ENCODE assay signal across 24 cellular contexts in the genomic region with DNA sequence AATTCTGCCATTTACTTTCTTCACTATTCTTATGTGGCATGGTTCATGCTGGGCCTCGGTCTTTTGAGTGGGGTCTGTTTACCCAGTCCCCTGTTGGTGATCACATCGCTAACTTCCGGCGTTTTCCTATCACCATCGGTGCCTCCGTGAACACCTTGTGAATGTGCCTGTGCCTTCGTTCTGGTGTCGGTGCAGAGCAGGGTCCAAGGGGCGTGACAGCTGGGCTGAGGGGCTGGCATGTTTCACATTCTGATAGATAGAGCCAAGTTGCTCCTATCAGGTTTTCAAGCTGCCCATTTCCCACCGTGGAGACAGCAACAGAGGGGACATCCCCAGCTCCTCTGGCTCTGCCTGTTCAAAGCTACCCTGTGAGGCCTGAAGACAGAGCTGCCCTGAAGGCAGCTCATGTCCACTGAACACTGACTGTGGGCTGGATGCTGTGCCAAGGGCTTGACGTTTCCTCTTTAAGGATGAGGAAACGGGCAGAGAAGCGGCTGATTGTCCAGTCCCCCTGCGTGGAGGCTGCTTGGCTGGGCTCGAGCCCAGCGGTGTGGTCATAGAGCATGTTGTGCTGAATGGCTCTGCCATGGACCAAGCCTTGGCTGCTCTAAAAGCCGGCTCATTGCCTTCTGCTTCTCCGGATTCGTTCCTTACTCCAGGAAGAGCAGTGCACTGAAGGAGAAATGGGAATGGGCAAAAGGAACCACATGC. TPM values are rescaled to one million over a fixed set of nuclear protein-coding genes. Genes with fewer than 3 reads are reported as not detected.
DNase-seq lines count a peak whose midpoint lies in the region; ATAC-seq and TF ChIP-seq lines count a peak whose summit lies in the region.
"Had no signal": no experiment of that assay in that cellular context is flagged by ENCODE, and none has a peak within 500 bp of the region (broad histone marks: within the 10 kb centered on the region; RNA-seq: fewer than 3 reads in every experiment).

No MANE protein-coding gene starts in this region.

- no peak overlapping the region for H3K9ac ChIP-seq in liver (ENCODE audit: low read depth in 1 of 2, low read length in 2 of 2)

- CTCF ChIA-PET in activated CD8-positive, alpha-beta T cell treated with anti-CD3 and anti-CD28 coated beads for 36 hours (lab: Charles Lee): no interaction called here
- CTCF ChIA-PET in activated CD8-positive, alpha-beta T cell treated with anti-CD3 and anti-CD28 coated beads, Interleukin-2, amount 10 ng/mL, durations not matched to agents 7 days and 5 days (lab: Charles Lee): no interaction called here

- no peak for TF ChIP-seq CTCF in activated CD8-positive, alpha-beta T cell treated with anti-CD3 and anti-CD28 coated beads for 36 hours (IDR thresholded peaks at IDR 0.05)
- TF ChIP-seq CTCF in liver (IDR thresholded peaks at IDR 0.05; ENCODE audit: low read depth, low read length, missing input control): no peak

- TF ChIP-seq RAD21 in liver (IDR thresholded peaks at IDR 0.05): no peak

- no peaks in the 10 kb centered on the region for H3K27me3 ChIP-seq in liver (ENCODE audit: control insufficient read depth in 4 of 4, insufficient read depth in 4 of 4, low read length in 3 of 4)
- H3K27me3 ChIP-seq: upper lobe of left lung had no signal

- 59% methylated on average over 19 of the region's 19 CpGs for WGBS in liver

- no peak for DNase-seq in activated CD8-positive, alpha-beta T cell treated with anti-CD3 and anti-CD28 coated beads for 36 hours
- no peak for DNase-seq in activated CD8-positive, alpha-beta T cell treated with anti-CD3 and anti-CD28 coated beads, Interleukin-2, amount 10 ng/mL, durations not matched to agents 7 days and 5 days
- peak in 42 of 58 donors; percentile 5 to 71 (median 30) for DNase-seq in anterior cingulate cortex (lab: John Stamatoyannopoulos, UW)
- DNase-seq in stimulated activated effector memory CD8-positive, alpha-beta T cell treated with anti-CD3 and anti-CD28 coated beads, Interleukin-12 subunit alpha, Interleukin-12 subunit beta, amount 100 ng/mL, for 72 hours (ENCODE audit: low spot score in 2 of 2): no peak
- no peak for DNase-seq in middle frontal gyrus (ENCODE audit: extremely low spot score, low spot score)
- no peak for DNase-seq in AG20443 (ENCODE audit: low spot score)
- no peak for DNase-seq in NCI-H1105 treated with DMSO at 0.1 percent for 48 hours (lab: John Stamatoyannopoulos, UW)
- DNase-seq: 8988T, activated gamma-delta T cell treated with Interleukin-2 at 50 U/mL for 16 hours, AML-193, COR-L47, glutamatergic neuron, left cardiac atrium, natural killer cell, NCI-H446, NCI-H82, upper lobe of left lung had no signal

- H3K36me3 ChIP-seq in liver (ENCODE audit: control insufficient read depth in 4 of 4, insufficient read depth in 3 of 4, low read depth in 1 of 4, low read length in 3 of 4): peaks cover 7 to 51% (median 32%) of the 10 kb centered on the region in 4 donors

- intact Hi-C loops in activated CD8-positive, alpha-beta T cell treated with anti-CD3 and anti-CD28 coated beads for 36 hours (cut with micrococcal nuclease): no loop called here

- no peak overlapping the region for H3K4me3 Mint-ChIP-seq in activated CD8-positive, alpha-beta T cell treated with anti-CD3 and anti-CD28 coated beads for 36 hours
- no peak overlapping the region for H3K4me3 Mint-ChIP-seq in activated CD8-positive, alpha-beta T cell treated with anti-CD3 and anti-CD28 coated beads, Interleukin-2, amount 10 ng/mL, durations not matched to agents 7 days and 5 days
- H3K4me3 Mint-ChIP-seq in stimulated activated effector memory CD8-positive, alpha-beta T cell treated with anti-CD3 and anti-CD28 coated beads, Interleukin-12 subunit alpha, Interleukin-12 subunit beta, amount 100 ng/mL, for 72 hours: no peak overlapping the region
- H3K4me3 Mint-ChIP-seq: dendritic cell treated with granulocyte-macrophage colony-stimulating factor and Interleukin-4, amounts not matched to agents 40 ng/mL and 50 ng/mL, for 4 days; GM23338; natural killer cell; WTC11 had no signal

- no peak for ATAC-seq in activated CD8-positive, alpha-beta T cell treated with anti-CD3 and anti-CD28 coated beads for 36 hours
- no peak for ATAC-seq in activated CD8-positive, alpha-beta T cell treated with anti-CD3 and anti-CD28 coated beads, Interleukin-2, amount 10 ng/mL, durations not matched to agents 7 days and 5 days
- no peak for ATAC-seq in stimulated activated effector memory CD8-positive, alpha-beta T cell treated with anti-CD3 and anti-CD28 coated beads, Interleukin-12 subunit alpha, Interleukin-12 subunit beta, amount 100 ng/mL, for 72 hours
- ATAC-seq: GM23338, natural killer cell, WTC11 had no signal

- POLR2A ChIA-PET in activated CD8-positive, alpha-beta T cell treated with anti-CD3 and anti-CD28 coated beads for 36 hours (lab: Charles Lee): no interaction called here
- POLR2A ChIA-PET in activated CD8-positive, alpha-beta T cell treated with anti-CD3 and anti-CD28 coated beads, Interleukin-2, amount 10 ng/mL, durations not matched to agents 7 days and 5 days (lab: Charles Lee): no interaction called here

- no peak overlapping the region for H3K4me3 ChIP-seq in liver (ENCODE audit: low read depth in 1 of 3, low read length in 3 of 3)
- H3K4me3 ChIP-seq: GM23338, upper lobe of left lung had no signal

- H3K4me1 Mint-ChIP-seq in activated CD8-positive, alpha-beta T cell treated with anti-CD3 and anti-CD28 coated beads for 36 hours (ENCODE audit: low read depth): no peaks in the 10 kb centered on the region
- H3K4me1 Mint-ChIP-seq in activated CD8-positive, alpha-beta T cell treated with anti-CD3 and anti-CD28 coated beads, Interleukin-2, amount 10 ng/mL, durations not matched to agents 7 days and 5 days (ENCODE audit: low read depth): no peaks in the 10 kb centered on the region
- H3K4me1 Mint-ChIP-seq in stimulated activated effector memory CD8-positive, alpha-beta T cell treated with anti-CD3 and anti-CD28 coated beads, Interleukin-12 subunit alpha, Interleukin-12 subunit beta, amount 100 ng/mL, for 72 hours: no peaks in the 10 kb centered on the region
- H3K4me1 Mint-ChIP-seq: GM23338, natural killer cell, WTC11 had no signal

- H3K9me3 Mint-ChIP-seq in activated CD8-positive, alpha-beta T cell treated with anti-CD3 and anti-CD28 coated beads for 36 hours: no peaks in the 10 kb centered on the region
- no peaks in the 10 kb centered on the region for H3K9me3 Mint-ChIP-seq in activated CD8-positive, alpha-beta T cell treated with anti-CD3 and anti-CD28 coated beads, Interleukin-2, amount 10 ng/mL, durations not matched to agents 7 days and 5 days (ENCODE audit: insufficient read depth)
- no peaks in the 10 kb centered on the region for H3K9me3 Mint-ChIP-seq in stimulated activated effector memory CD8-positive, alpha-beta T cell treated with anti-CD3 and anti-CD28 coated beads, Interleukin-12 subunit alpha, Interleukin-12 subunit beta, amount 100 ng/mL, for 72 hours
- H3K9me3 Mint-ChIP-seq: dendritic cell treated with granulocyte-macrophage colony-stimulating factor and Interleukin-4, amounts not matched to agents 40 ng/mL and 50 ng/mL, for 4 days; GM23338; natural killer cell; WTC11 had no signal

- peak overlapping the region; percentile 40 for H3K27ac Mint-ChIP-seq in activated CD8-positive, alpha-beta T cell treated with anti-CD3 and anti-CD28 coated beads for 36 hours
- no peak overlapping the region for H3K27ac Mint-ChIP-seq in activated CD8-positive, alpha-beta T cell treated with anti-CD3 and anti-CD28 coated beads, Interleukin-2, amount 10 ng/mL, durations not matched to agents 7 days and 5 days
- H3K27ac Mint-ChIP-seq in stimulated activated effector memory CD8-positive, alpha-beta T cell treated with anti-CD3 and anti-CD28 coated beads, Interleukin-12 subunit alpha, Interleukin-12 subunit beta, amount 100 ng/mL, for 72 hours: peak overlapping the region; percentile 60
- H3K27ac Mint-ChIP-seq: dendritic cell treated with granulocyte-macrophage colony-stimulating factor and Interleukin-4, amounts not matched to agents 40 ng/mL and 50 ng/mL, for 4 days; natural killer cell; WTC11 had no signal

- peak overlapping the region; percentile 69 to 82 for H3K27ac ChIP-seq in liver (ENCODE audit: low read depth in 1 of 2, low read length in 2 of 2)

- peaks cover 22 to 73% (median 55%) of the 10 kb centered on the region in 4 donors for H3K4me1 ChIP-seq in liver (ENCODE audit: control insufficient read depth in 4 of 4, insufficient read depth in 4 of 4, low read length in 3 of 4)
- H3K4me1 ChIP-seq: upper lobe of left lung had no signal

- peaks cover 15% of the 10 kb centered on the region for H3K36me3 Mint-ChIP-seq in activated CD8-positive, alpha-beta T cell treated with anti-CD3 and anti-CD28 coated beads for 36 hours (ENCODE audit: low read depth)
- H3K36me3 Mint-ChIP-seq in activated CD8-positive, alpha-beta T cell treated with anti-CD3 and anti-CD28 coated beads, Interleukin-2, amount 10 ng/mL, durations not matched to agents 7 days and 5 days (ENCODE audit: low read depth): peaks cover 32% of the 10 kb centered on the region
- H3K36me3 Mint-ChIP-seq in stimulated activated effector memory CD8-positive, alpha-beta T cell treated with anti-CD3 and anti-CD28 coated beads, Interleukin-12 subunit alpha, Interleukin-12 subunit beta, amount 100 ng/mL, for 72 hours: peaks cover 57% of the 10 kb centered on the region
- H3K36me3 Mint-ChIP-seq: natural killer cell had no signal

- no peaks in the 10 kb centered on the region for H3K9me3 ChIP-seq in liver (ENCODE audit: control insufficient read depth in 4 of 4, low read length in 3 of 4)
- H3K9me3 ChIP-seq: upper lobe of left lung had no signal

- H3K27me3 Mint-ChIP-seq in activated CD8-positive, alpha-beta T cell treated with anti-CD3 and anti-CD28 coated beads for 36 hours: no peaks in the 10 kb centered on the region
- H3K27me3 Mint-ChIP-seq in activated CD8-positive, alpha-beta T cell treated with anti-CD3 and anti-CD28 coated beads, Interleukin-2, amount 10 ng/mL, durations not matched to agents 7 days and 5 days (ENCODE audit: low read depth): no peaks in the 10 kb centered on the region
- H3K27me3 Mint-ChIP-seq: dendritic cell treated with granulocyte-macrophage colony-stimulating factor and Interleukin-4, amounts not matched to agents 40 ng/mL and 50 ng/mL, for 4 days had no signal

RNA-seq across cellular contexts. Expression of gene DHODH, which starts 17.0 kb away (rescaled TPM):
- total RNA-seq in activated CD8-positive, alpha-beta T cell treated with anti-CD3 and anti-CD28 coated beads for 36 hours: 10 to 100 TPM; 26.5 to 26.8 TPM
- 10 to 100 TPM; 14.7 to 18.3 TPM for total RNA-seq in activated CD8-positive, alpha-beta T cell treated with anti-CD3 and anti-CD28 coated beads, Interleukin-2, amount 10 ng/mL, durations not matched to agents 7 days and 5 days
- 100 to 1,000 TPM in 1 of 2 donors, 10 to 100 TPM in 1; 14.4 to 150 TPM for total RNA-seq in liver
- polyA plus RNA-seq in liver: 10 to 100 TPM; 62.7 to 96.1 TPM

RNA-seq across cellular contexts. Expression of gene PKD1L3, which starts 25.4 kb away (rescaled TPM):
- total RNA-seq in activated CD8-positive, alpha-beta T cell treated with anti-CD3 and anti-CD28 coated beads for 36 hours: under 1 TPM; 0.16 to 0.34 TPM
- total RNA-seq in activated CD8-positive, alpha-beta T cell treated with anti-CD3 and anti-CD28 coated beads, Interleukin-2, amount 10 ng/mL, durations not matched to agents 7 days and 5 days: under 1 TPM; 0.78 to 0.79 TPM
- total RNA-seq in liver: 1 to 10 TPM; 1.2 to 3.3 TPM
- polyA plus RNA-seq in liver: under 1 TPM; 0.15 to 0.57 TPM
- total RNA-seq: cardiac septum, GM23338, MCF 10A, WTC11 had no signal
- polyA plus RNA-seq: GM23338 had no signal

RNA-seq across cellular contexts. Expression of gene HP, which starts 28.7 kb away (rescaled TPM):
- total RNA-seq in activated CD8-positive, alpha-beta T cell treated with anti-CD3 and anti-CD28 coated beads for 36 hours: not detected
- total RNA-seq in activated CD8-positive, alpha-beta T cell treated with anti-CD3 and anti-CD28 coated beads, Interleukin-2, amount 10 ng/mL, durations not matched to agents 7 days and 5 days: not detected
- over 10,000 TPM; 13,922 to 117,679 TPM for total RNA-seq in liver
- polyA plus RNA-seq in liver: over 10,000 TPM; 42,039 to 64,932 TPM
- total RNA-seq: GM23338; MCF 10A; T-helper 2 cell treated with Interferon-gamma antibody and Interleukin-4, amounts not matched to agents 100 ng/mL and 5 ng/mL, for 36 hours had no signal

RNA-seq across cellular contexts. Expression of gene HPR, which starts 37.5 kb away (rescaled TPM):
- total RNA-seq in activated CD8-positive, alpha-beta T cell treated with anti-CD3 and anti-CD28 coated beads for 36 hours: not detected
- total RNA-seq in activated CD8-positive, alpha-beta T cell treated with anti-CD3 and anti-CD28 coated beads, Interleukin-2, amount 10 ng/mL, durations not matched to agents 7 days and 5 days: not detected
- total RNA-seq in liver: 100 to 1,000 TPM in 1 of 2 donors, 10 to 100 TPM in 1; 94.5 to 129 TPM
- polyA plus RNA-seq in liver: 1,000 to 10,000 TPM in 1 of 2 donors, 100 to 1,000 TPM in 1; 201 to 1,958 TPM
- total RNA-seq: GM23338; MCF 10A; natural killer cell; T-helper 2 cell treated with Interferon-gamma antibody and Interleukin-4, amounts not matched to agents 100 ng/mL and 5 ng/mL, for 36 hours; WTC11 had no signal
- polyA plus RNA-seq: GM23338 had no signal

Comparison
In these comparisons a context has a peak if more than half of its experiments do, and no peak if none do; other contexts are left out.
1. DNase-seq: peak in anterior cingulate cortex (42 of 58); none in activated CD8-positive, alpha-beta T cell treated with anti-CD3 and anti-CD28 coated beads for 36 hours (single experiment), activated CD8-positive, alpha-beta T cell treated with anti-CD3 and anti-CD28 coated beads, Interleukin-2, amount 10 ng/mL, durations not matched to agents 7 days and 5 days (single experiment), stimulated activated effector memory CD8-positive, alpha-beta T cell treated with anti-CD3 and anti-CD28 coated beads, Interleukin-12 subunit alpha, Interleukin-12 subunit beta, amount 100 ng/mL, for 72 hours (0 of 2), middle frontal gyrus (single experiment), AG20443 (single experiment) and NCI-H1105 treated with DMSO at 0.1 percent for 48 hours (single experiment).
2. RNA of gene HP, which starts 28.7 kb away (total RNA-seq): 13,922 to 117,679 TPM in liver; not detected in activated CD8-positive, alpha-beta T cell treated with anti-CD3 and anti-CD28 coated beads for 36 hours and not detected in activated CD8-positive, alpha-beta T cell treated with anti-CD3 and anti-CD28 coated beads, Interleukin-2, amount 10 ng/mL, durations not matched to agents 7 days and 5 days; every median in the first group is over 1,000 times any median in the second.